Comparison of ENCODE assay signal across 2 cellular contexts in the genomic region with DNA sequence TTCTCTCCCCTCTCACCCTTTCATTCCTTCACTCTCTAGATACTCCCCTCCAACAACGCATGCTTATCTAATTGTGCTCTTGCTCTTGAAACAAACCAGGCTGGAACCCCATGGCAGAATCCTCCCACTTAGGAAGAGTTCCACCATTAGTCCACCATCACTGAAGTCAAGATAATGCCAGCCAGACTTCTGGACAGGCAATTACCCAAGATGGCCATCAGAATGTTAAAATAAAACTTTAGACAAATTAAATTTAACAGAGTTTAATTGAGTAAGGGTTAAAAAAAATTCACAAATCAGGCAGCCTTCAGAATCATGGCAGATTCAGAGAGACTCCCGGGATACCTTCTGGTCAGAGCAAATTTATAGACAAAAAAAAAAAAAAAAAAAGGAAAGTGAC.
"Had no signal": no experiment of that assay in that cellular context is flagged by ENCODE, and none has a peak within 500 bp of the region (broad histone marks: within the 10 kb centered on the region; RNA-seq: fewer than 3 reads in every experiment).

No MANE protein-coding gene starts in this region.

- DNase-seq: GDM1, GF-D8 had no signal
